ENCODE assay signal across 9 cellular contexts in genomic region chr2:9703085-9703641, GRCh38.
A peak's percentile ranks its signal among the peaks of the same experiment; 100 is the strongest.
DNase-seq lines count a peak whose midpoint lies in the region; ATAC-seq, FAIRE-seq and TF ChIP-seq lines count a peak whose summit lies in the region.
"Had no signal": no experiment of that assay in that cellular context is flagged by ENCODE, and none has a peak within 500 bp of the region (broad histone marks: within the 10 kb centered on the region; RNA-seq: fewer than 3 reads in every experiment).

No MANE protein-coding gene starts in this region.

- peak overlapping the region; percentile 40 for H3K27ac Mint-ChIP-seq in activated naive CD8-positive, alpha-beta T cell treated with anti-CD3 and anti-CD28 coated beads for 36 hours

- no peak overlapping the region for H3K4me3 Mint-ChIP-seq in activated naive CD8-positive, alpha-beta T cell treated with anti-CD3 and anti-CD28 coated beads for 36 hours

- CTCF ChIA-PET in HEK293 (lab: Yijun Ruan, JAX), result interaction anchor here (0.6 to 1.5 kb wide), 7 partner anchors 9 to 732 kb away, joined by 3 to 5 read pairs (median 4); no protein-coding TSS in a partner anchor

- no peaks in the 10 kb centered on the region for H3K27me3 ChIP-seq in keratinocyte (ENCODE audit: control insufficient read depth, extremely low read depth, insufficient read depth, low read length)
- H3K27me3 ChIP-seq: ovary had no signal

- ATAC-seq in SK-N-SH treated with all-trans-retinoic acid at 6 μM for 48 hours (peak; percentile 84), GM18498 (IDR thresholded peaks at IDR 0.05; ENCODE audit: unreplicated experiment) (no peak)

- no peak for TF ChIP-seq CTCF in HEK293 (tag by site-specific recombination; IDR thresholded peaks at IDR 0.05)
- TF ChIP-seq CTCF in keratinocyte (optimal IDR thresholded peaks at IDR 0.05 in 1 of 3, IDR thresholded peaks at IDR 0.05 in 1 of 3, conservative IDR thresholded peaks at IDR 0.05 in 1 of 3; ENCODE audit: extremely low read depth in 1 of 3, insufficient read depth in 2 of 3, low read length in 3 of 3), result peak in 1 of 3 experiments; percentile 42

- no peaks in the 10 kb centered on the region for H3K9me3 ChIP-seq in HEK293 (ENCODE audit: control insufficient read depth, insufficient read depth, low read depth, low read length)
- H3K9me3 ChIP-seq in keratinocyte (ENCODE audit: control insufficient read depth, low read depth, low read length), result no peaks in the 10 kb centered on the region
- H3K9me3 ChIP-seq: ovary had no signal

- peaks cover 29% of the 10 kb centered on the region for H3K4me1 Mint-ChIP-seq in activated naive CD8-positive, alpha-beta T cell treated with anti-CD3 and anti-CD28 coated beads for 36 hours

- H2AFZ ChIP-seq in keratinocyte (ENCODE audit: control insufficient read depth, low read length), result no peak overlapping the region

- H4K20me1 ChIP-seq in keratinocyte (ENCODE audit: control insufficient read depth, extremely low read depth, insufficient read depth, low read length), result no peaks in the 10 kb centered on the region

- H3K9ac ChIP-seq in keratinocyte (ENCODE audit: control insufficient read depth, extremely low read depth, insufficient read depth, low read length), result no peak overlapping the region

- H3K36me3 Mint-ChIP-seq in activated naive CD8-positive, alpha-beta T cell treated with anti-CD3 and anti-CD28 coated beads for 36 hours, result no peaks in the 10 kb centered on the region

- no peak overlapping the region for H3K4me2 ChIP-seq in keratinocyte (ENCODE audit: control insufficient read depth, extremely low read depth, insufficient read depth, low read depth, low read length)

- H3K9me1 ChIP-seq in keratinocyte (ENCODE audit: control insufficient read depth, extremely low read depth, insufficient read depth, low read length), result no peaks in the 10 kb centered on the region

- H3K27ac ChIP-seq in HEK293 (ENCODE audit: extremely low read depth, low read depth, low read length), result no peak overlapping the region
- no peak overlapping the region for H3K27ac ChIP-seq in keratinocyte (ENCODE audit: control insufficient read depth, insufficient read depth, low read length)
- H3K27ac ChIP-seq: ovary had no signal

- no peaks in the 10 kb centered on the region for H3K79me2 ChIP-seq in keratinocyte (ENCODE audit: control insufficient read depth, insufficient read depth, low read length)

- FAIRE-seq in keratinocyte (lab: Jason Lieb, UNC), result no peak

- dilution Hi-C loops in keratinocyte (cut with MboI; ENCODE audit: extremely low pct_ligation_motif_present, low sequenced_read_pairs), result no loop called here

- H3K36me3 ChIP-seq in HEK293 (ENCODE audit: control insufficient read depth in 2 of 2, insufficient read depth in 1 of 2, low read length in 2 of 2), result no peaks in the 10 kb centered on the region
- H3K36me3 ChIP-seq in keratinocyte (ENCODE audit: control insufficient read depth in 2 of 2, extremely low read depth in 1 of 2, insufficient read depth in 2 of 2, low read length in 2 of 2), result no peaks in the 10 kb centered on the region
- H3K36me3 ChIP-seq: ovary had no signal

- H3K4me1 ChIP-seq in HEK293 (ENCODE audit: control insufficient read depth, insufficient read depth, low read length), result no peaks in the 10 kb centered on the region; the same call in 1 of the 2 replicates
- H3K4me1 ChIP-seq in keratinocyte (ENCODE audit: control insufficient read depth, extremely low read depth, insufficient read depth, low read length), result peaks cover 33% of the 10 kb centered on the region

- H3K27me3 Mint-ChIP-seq in activated naive CD8-positive, alpha-beta T cell treated with anti-CD3 and anti-CD28 coated beads for 36 hours, result no peaks in the 10 kb centered on the region

- peak; percentile 81 for DNase-seq in activated naive CD8-positive, alpha-beta T cell treated with anti-CD3 and anti-CD28 coated beads for 36 hours
- DNase-seq in keratinocyte (ENCODE audit: low read depth, low spot score) (peak; percentile 57), 8988T (no peak), NCI-H524 treated with DMSO at 0.1 percent for 48 hours (lab: John Stamatoyannopoulos, UW) (no peak)
- DNase-seq in stimulated activated CD8-positive, alpha-beta memory T cell treated with anti-CD3 and anti-CD28 coated beads, Interleukin-2, amount 100 ng/mL, for 48 hours (ENCODE audit: low read depth in 2 of 2), result peak; percentile 78 to 80

- POLR2A ChIA-PET in HEK293 (lab: Yijun Ruan, JAX), result interaction anchor here (0.6 to 1.5 kb wide), 4 partner anchors 29 to 148 kb away, joined by 5 to 9 read pairs (median 7); partner anchors contain the start of gene YWHAQ

- H3K9me3 Mint-ChIP-seq in activated naive CD8-positive, alpha-beta T cell treated with anti-CD3 and anti-CD28 coated beads for 36 hours, result no peaks in the 10 kb centered on the region

- H3K4me3 ChIP-seq in HEK293 (ENCODE audit: low read depth, low read length) (no peak overlapping the region), keratinocyte (ENCODE audit: control insufficient read depth in 2 of 3, extremely low read depth in 1 of 3, insufficient read depth in 2 of 3, low read depth in 1 of 3, low read length in 3 of 3) (no peak overlapping the region)
- H3K4me3 ChIP-seq: ovary had no signal

TF ChIP-seq in HEK293, 187 proteins besides CTCF, POLR2A, EP300 and RAD21 (continues in another document):
- no peak for TF ChIP-seq BCL11A (tag by site-specific recombination; IDR thresholded peaks at IDR 0.05; ENCODE audit: low read depth)
- no peak for TF ChIP-seq OSR2 (tag by site-specific recombination; IDR thresholded peaks at IDR 0.05)
- TF ChIP-seq ZNF10 (tag by site-specific recombination; IDR thresholded peaks at IDR 0.05), result no peak
- TF ChIP-seq, protein P1, sequence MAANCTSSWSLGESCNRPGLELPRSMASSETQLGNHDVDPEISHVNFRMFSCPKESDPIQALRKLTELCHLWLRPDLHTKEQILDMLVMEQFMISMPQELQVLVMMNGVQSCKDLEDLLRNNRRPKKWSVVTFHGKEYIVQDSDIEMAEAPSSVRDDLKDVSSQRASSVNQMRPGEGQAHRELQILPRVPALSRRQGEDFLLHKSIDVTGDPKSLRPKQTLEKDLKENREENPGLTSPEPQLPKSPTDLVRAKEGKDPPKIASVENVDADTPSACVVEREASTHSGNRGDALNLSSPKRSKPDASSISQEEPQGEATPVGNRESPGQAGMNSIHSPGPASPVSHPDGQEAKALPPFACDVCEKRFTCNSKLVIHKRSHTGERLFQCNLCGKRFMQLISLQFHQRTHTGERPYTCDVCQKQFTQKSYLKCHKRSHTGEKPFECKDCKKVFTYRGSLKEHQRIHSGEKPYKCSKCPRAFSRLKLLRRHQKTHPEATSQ (tag by site-specific recombination; IDR thresholded peaks at IDR 0.05), result no peak
- TF ChIP-seq ZNF16 (tag by site-specific recombination; IDR thresholded peaks at IDR 0.05; ENCODE audit: low read depth), result no peak
- TF ChIP-seq ZIC2 (tag by site-specific recombination; IDR thresholded peaks at IDR 0.05), result peak; percentile 42; the same call in 1 of the 2 replicates
- TF ChIP-seq GLIS1 (tag by site-specific recombination; IDR thresholded peaks at IDR 0.05), result peak; percentile 85
- TF ChIP-seq SP7 (tag by site-specific recombination; IDR thresholded peaks at IDR 0.05), result peak; percentile 27; the same call in 1 of the 2 replicates
- TF ChIP-seq ZFP37 (tag by site-specific recombination; IDR thresholded peaks at IDR 0.05), result no peak

TF ChIP-seq in SK-N-SH treated with all-trans-retinoic acid at 6 μM for 48 hours, 23 proteins besides CTCF, POLR2A, EP300 and RAD21 (continues in another document):
- TF ChIP-seq TSHZ2 (CRISPR knock-in tag; IDR thresholded peaks at IDR 0.05), result no peak
- TF ChIP-seq ZNF70 (CRISPR knock-in tag; IDR thresholded peaks at IDR 0.05), result no peak
- no peak for TF ChIP-seq ZC3H10 (CRISPR knock-in tag; IDR thresholded peaks at IDR 0.05)
- TF ChIP-seq GLIS3 (CRISPR knock-in tag; IDR thresholded peaks at IDR 0.05), result no peak
- TF ChIP-seq CSDC2 (CRISPR knock-in tag; IDR thresholded peaks at IDR 0.05), result no peak
- no peak for TF ChIP-seq ZNF565 (CRISPR knock-in tag; conservative IDR thresholded peaks at IDR 0.05; ENCODE audit: low read depth)
- TF ChIP-seq POU6F1 (CRISPR knock-in tag; IDR thresholded peaks at IDR 0.05; ENCODE audit: borderline replicate concordance, low read depth), result no peak
- no peak for TF ChIP-seq ZFP3 (CRISPR knock-in tag; IDR thresholded peaks at IDR 0.05)
- no peak for TF ChIP-seq PPARA (CRISPR knock-in tag; IDR thresholded peaks at IDR 0.05; ENCODE audit: borderline replicate concordance)

Comparison
In these comparisons a context has a peak if more than half of its experiments do, and no peak if none do; other contexts are left out.
1. DNase-seq: peak in activated naive CD8-positive, alpha-beta T cell treated with anti-CD3 and anti-CD28 coated beads for 36 hours (single experiment), keratinocyte (single experiment) and stimulated activated CD8-positive, alpha-beta memory T cell treated with anti-CD3 and anti-CD28 coated beads, Interleukin-2, amount 100 ng/mL, for 48 hours (2 of 2); none in 8988T (single experiment) and NCI-H524 treated with DMSO at 0.1 percent for 48 hours (single experiment).
2. Of the 2 proteins assayed by ChIP-seq in both HEK293 and SK-N-SH treated with all-trans-retinoic acid at 6 μM for 48 hours: peak only in HEK293: PATZ1; only in SK-N-SH treated with all-trans-retinoic acid at 6 μM for 48 hours: none; in both: none; in neither: 1.